11 cellular contexts compared by ENCODE assay signal in the genomic region with DNA sequence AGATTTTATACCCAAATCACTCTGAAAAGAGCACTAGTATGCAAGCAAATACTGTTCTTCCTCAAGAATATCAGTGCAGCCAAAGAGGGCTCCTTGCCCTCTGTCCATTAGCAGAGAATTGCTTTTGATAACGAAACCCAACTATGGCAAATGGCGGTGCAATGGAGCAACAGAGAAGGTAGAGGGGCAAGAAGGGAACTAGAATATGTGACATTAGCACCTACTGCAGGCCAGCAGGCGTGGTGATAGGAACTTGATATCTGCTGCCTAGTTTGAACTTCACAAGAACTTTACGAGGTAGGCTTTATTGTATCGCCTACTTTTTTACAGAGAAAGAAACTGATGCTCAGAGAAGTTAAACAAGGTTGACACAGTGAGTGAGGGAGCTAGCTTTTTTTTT.
"Had no signal": no experiment of that assay in that cellular context is flagged by ENCODE, and none has a peak within 500 bp of the region (broad histone marks: within the 10 kb centered on the region; RNA-seq: fewer than 3 reads in every experiment).

No MANE protein-coding gene starts in this region.

- H3K36me3 ChIP-seq: SJCRH30 had no signal

- H3K27me3 ChIP-seq: SJCRH30 had no signal

- ATAC-seq: Right ventricle myocardium inferior had no signal

- DNase-seq: Karpas-422, KBM-7, NCI-H1092, NCI-H1694 treated with DMSO at 0.1 percent for 48 hours, NCI-H2107, NCI-H2227 treated with DMSO at 0.1 percent for 48 hours, NCI-H524, NCI-H526 treated with DMSO at 0.1 percent for 48 hours, SHP77 treated with DMSO at 0.1 percent for 48 hours, SJCRH30 had no signal

- H3K4me3 ChIP-seq: SJCRH30 had no signal

- H3K27ac ChIP-seq: SJCRH30 had no signal

- H3K4me1 ChIP-seq: SJCRH30 had no signal

- H3K9me3 ChIP-seq: SJCRH30 had no signal
